ENCODE assay signal across 8 cellular contexts in genomic region chr19:49689133-49690072, GRCh38. TPM values are rescaled to one million over a fixed set of nuclear protein-coding genes. Genes with fewer than 3 reads are reported as not detected.
DNase-seq lines count a peak whose midpoint lies in the region; ATAC-seq and TF ChIP-seq lines count a peak whose summit lies in the region.

ADM5 (plus strand) TSS chr19:49689594; CDS start chr19:49689838, 244 bp downstream.

- peak within 1 kb of the TSS; percentile 87 for H3K23ac ChIP-seq in neuronal stem cell (ENCODE audit: low read depth, low read length, poor library complexity)

- peak within 1 kb of the TSS; percentile 25 for H3K4ac ChIP-seq in neuronal stem cell (ENCODE audit: low read length)

- H3K9me3 ChIP-seq in Caco-2, result no peaks in the 10 kb centered on the region
- H3K9me3 ChIP-seq in neuronal stem cell (replicated peaks in 1 of 2; ENCODE audit: control insufficient read depth in 2 of 2, insufficient read depth in 1 of 2, low read depth in 1 of 2, low read length in 2 of 2), result no peaks in the 10 kb centered on the region

- H2BK15ac ChIP-seq in neuronal stem cell (ENCODE audit: low read length), result no peak within 1 kb of the TSS

- intact Hi-C loops in Caco-2 (cut with micrococcal nuclease; ENCODE audit: unreplicated experiment), result no loop called here

- H3K4me1 Mint-ChIP-seq in Caco-2 (ENCODE audit: low read depth, unreplicated experiment), result peaks cover 14% of the 10 kb centered on the region
- peaks cover 37% of the 10 kb centered on the region for H3K4me1 Mint-ChIP-seq in activated T-cell treated with anti-CD3 and anti-CD28 coated beads, Interleukin-2, amount 50 U/mL, for 24 hours (ENCODE audit: low read depth)

- peak within 1 kb of the TSS; percentile 93 for H3K27ac ChIP-seq in neuronal stem cell (replicated peaks; ENCODE audit: low read length)

- H4K8ac ChIP-seq in neuronal stem cell (ENCODE audit: low read depth, low read length), result no peak within 1 kb of the TSS

- H3K4me3 ChIP-seq in Caco-2 (ENCODE audit: low read depth, low read length), result no peak within 1 kb of the TSS
- peak within 1 kb of the TSS; percentile 65 for H3K4me3 ChIP-seq in fibroblast of villous mesenchyme (ENCODE audit: low read depth, low read length)
- H3K4me3 ChIP-seq in neuronal stem cell (ENCODE audit: low read length in 2 of 2), result peak within 1 kb of the TSS; percentile 55 to 94

- H3K4me1 ChIP-seq in Caco-2, result no peaks in the 10 kb centered on the region
- H3K4me1 ChIP-seq in neuronal stem cell (ENCODE audit: control insufficient read depth in 2 of 2, insufficient read depth in 1 of 2, low read depth in 1 of 2, low read length in 2 of 2), result peaks cover 19 to 21% of the 10 kb centered on the region in 2 donors

- no peak within 1 kb of the TSS for H4K91ac ChIP-seq in neuronal stem cell (ENCODE audit: low read depth, low read length, poor library complexity)

- POLR2A ChIA-PET in Caco-2 (lab: Charles Lee), result no interaction called here

- WGBS in neuronal stem cell (ENCODE audit: extremely low coverage in 2 of 2, insufficient read length in 2 of 2, insufficient replicate concordance in 1 of 2), 2 donors, result no CpG with 5 or more reads among the region's 54 CpGs

- H2BK5ac ChIP-seq in neuronal stem cell (ENCODE audit: low read length), result peak within 1 kb of the TSS; percentile 91

- H3K9me3 Mint-ChIP-seq in Caco-2 (ENCODE audit: unreplicated experiment), result peaks cover 9% of the 10 kb centered on the region
- no peaks in the 10 kb centered on the region for H3K9me3 Mint-ChIP-seq in activated T-cell treated with anti-CD3 and anti-CD28 coated beads, Interleukin-2, amount 50 U/mL, for 24 hours

- DNase-seq in Caco-2 (no peak), NCI-H146 treated with DMSO at 0.1 percent for 48 hours (lab: John Stamatoyannopoulos, UW; ENCODE audit: unreplicated experiment) (peak; percentile 75), fibroblast of villous mesenchyme (ENCODE audit: low read depth) (peak; percentile 11), neuronal stem cell (ENCODE audit: low spot score) (no peak), LoVo (ENCODE audit: low spot score) (no peak)
- peak; percentile 69 for DNase-seq in activated T-cell treated with anti-CD3 and anti-CD28 coated beads, Interleukin-2, amount 50 U/mL, for 24 hours

- H3K36me3 Mint-ChIP-seq in Caco-2 (ENCODE audit: insufficient read depth, unreplicated experiment), result peaks cover 85% of the 10 kb centered on the region
- peaks cover 53% of the 10 kb centered on the region for H3K36me3 Mint-ChIP-seq in activated T-cell treated with anti-CD3 and anti-CD28 coated beads, Interleukin-2, amount 50 U/mL, for 24 hours (ENCODE audit: low read depth)

- peaks cover 3% of the 10 kb centered on the region; the same call in 1 of the 2 replicates for H3K36me3 ChIP-seq in Caco-2 (ENCODE audit: control insufficient read depth, insufficient read depth, low read length)
- peaks cover 32 to 68% of the 10 kb centered on the region in 2 donors for H3K36me3 ChIP-seq in neuronal stem cell (replicated peaks in 1 of 2; ENCODE audit: control insufficient read depth in 2 of 2, insufficient read depth in 2 of 2, low read length in 2 of 2)

- H3K79me1 ChIP-seq in neuronal stem cell (ENCODE audit: low read depth, low read length), result peaks cover 10% of the 10 kb centered on the region

- peak within 1 kb of the TSS; percentile 88 for H2AK5ac ChIP-seq in neuronal stem cell (ENCODE audit: low read depth, low read length)

- H3K18ac ChIP-seq in neuronal stem cell (ENCODE audit: low read length), result peak within 1 kb of the TSS; percentile 98

- no peak within 1 kb of the TSS for H2AFZ ChIP-seq in neuronal stem cell (ENCODE audit: low read length)

- no peak for TF ChIP-seq CTCF in Caco-2 (IDR thresholded peaks at IDR 0.05; ENCODE audit: insufficient read depth in 1 of 2, low read depth in 1 of 2, low read length in 1 of 2, severe bottlenecking in 1 of 2, unreplicated experiment in 1 of 2)
- peak; percentile 33 for TF ChIP-seq CTCF in fibroblast of villous mesenchyme (IDR thresholded peaks at IDR 0.05; ENCODE audit: insufficient read depth, low read depth, low read length)

- peak within 1 kb of the TSS; percentile 38 for H2BK120ac ChIP-seq in neuronal stem cell (ENCODE audit: low read depth, low read length)

- BruUV-seq in Caco-2 (replicated peaks; lab: Mats Ljungman, UMichigan), result no TSS peak

- no peaks in the 10 kb centered on the region for H3K27me3 ChIP-seq in Caco-2 (replicated peaks; ENCODE audit: control insufficient read depth, insufficient read depth, low read length)
- no peaks in the 10 kb centered on the region for H3K27me3 ChIP-seq in neuronal stem cell (ENCODE audit: control insufficient read depth in 3 of 3, insufficient read depth in 3 of 3, low read depth in 1 of 3, low read length in 3 of 3)

- H3K9ac ChIP-seq in neuronal stem cell (ENCODE audit: low read depth, low read length, poor library complexity), result peak within 1 kb of the TSS; percentile 96

- H3K4me2 ChIP-seq in neuronal stem cell (ENCODE audit: insufficient read depth, low read length, poor library complexity, severe bottlenecking), result peak within 1 kb of the TSS; percentile 90

- H3K14ac ChIP-seq in neuronal stem cell (ENCODE audit: low read length), result peak within 1 kb of the TSS; percentile 97

- H3K27me3 Mint-ChIP-seq in Caco-2 (ENCODE audit: insufficient read depth, unreplicated experiment), result no peaks in the 10 kb centered on the region
- H3K27me3 Mint-ChIP-seq in activated T-cell treated with anti-CD3 and anti-CD28 coated beads, Interleukin-2, amount 50 U/mL, for 24 hours, result peaks cover 16% of the 10 kb centered on the region

- peak within 1 kb of the TSS; percentile 58 for H3K4me3 Mint-ChIP-seq in Caco-2 (ENCODE audit: unreplicated experiment)
- peak within 1 kb of the TSS; percentile 62 for H3K4me3 Mint-ChIP-seq in activated T-cell treated with anti-CD3 and anti-CD28 coated beads, Interleukin-2, amount 50 U/mL, for 24 hours

- H2BK12ac ChIP-seq in neuronal stem cell (ENCODE audit: low read length), result peak within 1 kb of the TSS; percentile 63

- peak within 1 kb of the TSS; percentile 67 for H3K27ac Mint-ChIP-seq in Caco-2 (ENCODE audit: unreplicated experiment)
- H3K27ac Mint-ChIP-seq in activated T-cell treated with anti-CD3 and anti-CD28 coated beads, Interleukin-2, amount 50 U/mL, for 24 hours, result peak within 1 kb of the TSS; percentile 73

- no peak for ATAC-seq in GM18861 (IDR thresholded peaks at IDR 0.05; ENCODE audit: unreplicated experiment)
- ATAC-seq in HG02588 (IDR thresholded peaks at IDR 0.05; ENCODE audit: unreplicated experiment), result no peak

- CTCF ChIA-PET in Caco-2 (lab: Charles Lee), result no interaction called here

RNA-seq across cellular contexts. Expression of gene ADM5, which starts in this region (rescaled TPM):
- total RNA-seq in Caco-2 (2022) (8.5 and 10.4 TPM in 2 replicates), fibroblast of villous mesenchyme (under 0.01 and 0.32 TPM in 2 replicates)
- polyA plus RNA-seq in neuronal stem cell (2013, experiment 1 of 2), result 1.7 TPM
- polyA plus RNA-seq in neuronal stem cell (2013, experiment 2 of 2), result 2.0 TPM

Comparison
In these comparisons a context has a peak if more than half of its experiments do, and no peak if none do; other contexts are left out.
1. Peak in DNase-seq and H3K4me3 ChIP-seq in fibroblast of villous mesenchyme; RNA of the gene not detected or under 1 TPM.
2. DNase-seq: peak in NCI-H146 treated with DMSO at 0.1 percent for 48 hours (single experiment) and activated T-cell treated with anti-CD3 and anti-CD28 coated beads, Interleukin-2, amount 50 U/mL, for 24 hours (single experiment); none in Caco-2 (0 of 2), neuronal stem cell (single experiment) and LoVo (single experiment).